In genomic region chr9:114057161-114057560, GRCh38 we compare ENCODE assay signal across 20 cellular contexts. TPM values are rescaled to one million over a fixed set of nuclear protein-coding genes. Genes with fewer than 3 reads are reported as not detected.
DNase-seq lines count a peak whose midpoint lies in the region; ATAC-seq, FAIRE-seq and TF ChIP-seq lines count a peak whose summit lies in the region.
"Had no signal": no experiment of that assay in that cellular context is flagged by ENCODE, and none has a peak within 500 bp of the region (broad histone marks: within the 10 kb centered on the region; RNA-seq: fewer than 3 reads in every experiment).

No MANE protein-coding gene starts in this region.

- TF ChIP-seq POLR2A in H54 (IDR thresholded peaks at IDR 0.05; ENCODE audit: low read depth, low read length), result no peak

- H3K27me3 Mint-ChIP-seq in activated naive CD8-positive, alpha-beta T cell treated with anti-CD3 and anti-CD28 coated beads for 36 hours, result peaks cover 7% of the 10 kb centered on the region

- no peaks in the 10 kb centered on the region for H3K9me3 Mint-ChIP-seq in activated naive CD8-positive, alpha-beta T cell treated with anti-CD3 and anti-CD28 coated beads for 36 hours
- H3K9me3 Mint-ChIP-seq: CD8-positive, alpha-beta T cell had no signal

- DNase-seq in cardiac septum (ENCODE audit: low spot score) (peak; percentile 63), left cardiac atrium (no peak), left kidney (ENCODE audit: low read depth, low spot score) (peak; percentile 11), posterior vena cava (ENCODE audit: low spot score) (peak; percentile 40), A172 (ENCODE audit: low spot score) (no peak), H54 (ENCODE audit: insufficient read length, low spot score) (no peak)
- DNase-seq in activated naive CD8-positive, alpha-beta T cell treated with anti-CD3 and anti-CD28 coated beads for 36 hours, result no peak
- DNase-seq: 8988T, Calu3, GF-D8, GM23248, NCI-H1105, NCI-H1694, NCI-H2107, NCI-H510A, NCI-H774, SHP77 had no signal

- no peak for FAIRE-seq in H54 (lab: Jason Lieb, UNC)

- no peak overlapping the region for H3K27ac Mint-ChIP-seq in activated naive CD8-positive, alpha-beta T cell treated with anti-CD3 and anti-CD28 coated beads for 36 hours
- H3K27ac Mint-ChIP-seq: CD8-positive, alpha-beta T cell had no signal

- no peaks in the 10 kb centered on the region for H3K4me1 Mint-ChIP-seq in activated naive CD8-positive, alpha-beta T cell treated with anti-CD3 and anti-CD28 coated beads for 36 hours

- intact Hi-C loops in cardiac septum (cut with DNase I), result loop anchor here (10.0 kb wide), 1 partner anchor 58 kb away; no protein-coding TSS in a partner anchor
- intact Hi-C loops in left cardiac atrium (cut with DNase I), result no loop called here
- intact Hi-C loops in posterior vena cava (cut with DNase I), result no loop called here

- no peaks in the 10 kb centered on the region for H3K36me3 Mint-ChIP-seq in activated naive CD8-positive, alpha-beta T cell treated with anti-CD3 and anti-CD28 coated beads for 36 hours
- H3K36me3 Mint-ChIP-seq: CD8-positive, alpha-beta T cell had no signal

- no peak for ATAC-seq in left cardiac atrium
- ATAC-seq in HG03139 (IDR thresholded peaks at IDR 0.05; ENCODE audit: unreplicated experiment), result no peak
- ATAC-seq: CD8-positive, alpha-beta T cell; HCT116 had no signal

- no peak overlapping the region for H3K4me3 Mint-ChIP-seq in activated naive CD8-positive, alpha-beta T cell treated with anti-CD3 and anti-CD28 coated beads for 36 hours
- H3K4me3 Mint-ChIP-seq: CD8-positive, alpha-beta T cell had no signal

RNA-seq across cellular contexts. Expression of gene AMBP, which starts 20.9 kb away (rescaled TPM):
- total RNA-seq in cardiac septum, result not detected
- under 1 TPM; 0.21 to 0.39 TPM for total RNA-seq in left cardiac atrium
- under 1 TPM in 1 of 2 donors, not detected in 1; 0.65 TPM for total RNA-seq in posterior vena cava
- not detected for total RNA-seq in activated naive CD8-positive, alpha-beta T cell treated with anti-CD3 and anti-CD28 coated beads for 36 hours
- 0.79 and 1.7 TPM in 2 replicates for total RNA-seq in A172 (2014; rRNA removed; shearing (Covaris generic))
- total RNA-seq: CD8-positive, alpha-beta T cell; GM23248 had no signal

RNA-seq across cellular contexts. Expression of gene KIF12, which starts 41.9 kb away (rescaled TPM):
- total RNA-seq in cardiac septum (not detected), left cardiac atrium (under 1 TPM in 1 of 2 donors, not detected in 1; 0.09 TPM), posterior vena cava (not detected)
- not detected for total RNA-seq in activated naive CD8-positive, alpha-beta T cell treated with anti-CD3 and anti-CD28 coated beads for 36 hours
- total RNA-seq in A172 (2014; rRNA removed; shearing (Covaris generic)), result 0.03 and 0.07 TPM in 2 replicates
- total RNA-seq: CD8-positive, alpha-beta T cell; GM23248 had no signal

Comparison
In these comparisons a context has a peak if more than half of its experiments do, and no peak if none do; other contexts are left out.
1. DNase-seq: peak in cardiac septum (single experiment), left kidney (single experiment) and posterior vena cava (single experiment); none in left cardiac atrium (single experiment), activated naive CD8-positive, alpha-beta T cell treated with anti-CD3 and anti-CD28 coated beads for 36 hours (single experiment), A172 (single experiment) and H54 (single experiment).